8 cellular contexts compared by ENCODE assay signal in the genomic region with DNA sequence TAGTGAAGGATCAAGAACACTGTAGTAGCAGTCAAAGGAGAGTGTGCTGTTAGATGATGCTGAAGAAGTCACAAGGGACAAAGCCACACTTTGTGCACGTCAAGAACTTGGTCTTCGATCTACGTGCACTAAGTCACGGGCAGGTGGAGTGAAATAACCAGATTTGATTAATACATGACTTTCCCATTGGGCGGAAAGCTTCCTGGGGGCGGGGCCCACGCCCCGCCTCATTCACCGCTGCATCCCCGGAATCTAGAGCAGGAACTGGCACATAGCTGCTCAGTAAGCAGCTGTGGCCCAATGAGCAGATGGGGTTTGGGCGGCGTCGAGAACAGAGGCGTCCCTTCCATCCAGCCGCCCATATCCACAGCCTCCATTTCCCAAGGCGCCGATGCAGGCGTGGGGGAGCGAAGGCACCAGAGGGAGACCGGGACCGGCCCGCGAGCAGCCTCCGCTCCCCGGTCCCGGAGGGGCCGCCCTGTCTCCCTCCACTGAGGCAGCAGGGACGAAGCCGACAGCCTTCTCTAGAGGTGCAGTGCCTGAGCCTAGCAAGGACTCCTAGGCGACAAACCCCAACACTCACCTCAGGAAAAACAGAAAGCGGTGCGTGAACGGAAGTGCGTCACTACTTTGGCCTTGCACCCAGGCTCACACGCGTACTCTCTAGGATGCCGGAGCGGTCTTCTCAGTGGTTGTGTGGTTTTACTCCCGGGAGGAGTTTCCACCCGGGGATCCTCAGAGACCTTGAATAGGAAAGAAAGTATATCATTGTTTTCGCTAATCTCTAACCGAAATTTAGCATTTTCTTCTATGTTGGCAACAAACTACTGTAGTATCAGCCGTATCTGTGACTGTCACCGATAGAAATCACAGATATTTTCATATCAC. TPM values are rescaled to one million over a fixed set of nuclear protein-coding genes. Genes with fewer than 3 reads are reported as not detected.
A peak's percentile ranks its signal among the peaks of the same experiment; 100 is the strongest.
DNase-seq lines count a peak whose midpoint lies in the region; ATAC-seq and TF ChIP-seq lines count a peak whose summit lies in the region.

No MANE protein-coding gene starts in this region.

- H3K27me3 ChIP-seq in AG04450 (ENCODE audit: control insufficient read depth, insufficient read depth, low read length) = no peaks in the 10 kb centered on the region

- no peak for TF ChIP-seq CTCF in AG04450 (IDR thresholded peaks at IDR 0.05; ENCODE audit: low read depth, low read length)

- CTCF ChIA-PET in AG04450 (lab: Charles Lee) = interaction anchor here (0.6 to 1.4 kb wide), 9 partner anchors 15 to 1752 kb away, joined by 3 to 7 read pairs (median 3); a partner anchor contains a TSS

- no peaks in the 10 kb centered on the region for H3K9me3 Mint-ChIP-seq in central memory CD8-positive, alpha-beta T cell

- DNase-seq in AG04450 (ENCODE audit: low read depth, low spot score) (peak; percentile 85), NCI-H2227 treated with DMSO at 0.1 percent for 48 hours (lab: John Stamatoyannopoulos, UW) (peak; percentile 89), islet precursor cell (peak; percentile 85)
- DNase-seq in activated CD4-positive, CD25-positive, alpha-beta regulatory T cell treated with anti-CD3 and anti-CD28 coated beads, Interleukin-2, amount 50 U/mL, for 16 hours (ENCODE audit: low read depth, low spot score) = peak; percentile 60
- peak; percentile 65 to 77 for DNase-seq in central memory CD8-positive, alpha-beta T cell (ENCODE audit: low spot score in 2 of 2)
- DNase-seq in stimulated activated CD4-positive, alpha-beta T cell treated with anti-CD3 and anti-CD28 coated beads, Interleukin-12 subunit alpha, Interleukin-12 subunit beta, amount 100 ng/mL, for 4 hours = peak; percentile 62

- peak overlapping the region; percentile 93 for H3K27ac Mint-ChIP-seq in central memory CD8-positive, alpha-beta T cell (ENCODE audit: low read depth)

- ATAC-seq in GM18909 (IDR thresholded peaks at IDR 0.05; ENCODE audit: poor library complexity, unreplicated experiment) = peak; percentile 91
- ATAC-seq in HG03159 (IDR thresholded peaks at IDR 0.05; ENCODE audit: unreplicated experiment) = peak; percentile 91
- peak; percentile 88 for ATAC-seq in central memory CD8-positive, alpha-beta T cell (replicated peaks; ENCODE audit: extremely low read depth, poor library complexity, severe bottlenecking)

- H3K9me3 ChIP-seq in AG04450 (ENCODE audit: control insufficient read depth, insufficient read depth, low read length) = no peaks in the 10 kb centered on the region; the same call in 1 of the 2 replicates

- H3K4me1 Mint-ChIP-seq in central memory CD8-positive, alpha-beta T cell = peaks cover 16% of the 10 kb centered on the region

- peak overlapping the region; percentile 88 for H3K4me3 ChIP-seq in AG04450 (ENCODE audit: low read depth, low read length)

- H3K27ac ChIP-seq in AG04450 (ENCODE audit: low read depth, low read length) = peak overlapping the region; percentile 100

- peak overlapping the region; percentile 82 for H3K4me3 Mint-ChIP-seq in central memory CD8-positive, alpha-beta T cell

- POLR2A ChIA-PET in AG04450 (lab: Yijun Ruan, JAX) = interaction anchor here (0.5 to 1.6 kb wide), 4 partner anchors 17 to 45 kb away, joined by 3 to 11 read pairs (median 6); a partner anchor contains a TSS

- H3K36me3 Mint-ChIP-seq in central memory CD8-positive, alpha-beta T cell (ENCODE audit: insufficient read depth) = peaks cover 11% of the 10 kb centered on the region

- no peaks in the 10 kb centered on the region for H3K27me3 Mint-ChIP-seq in central memory CD8-positive, alpha-beta T cell

RNA-seq across cellular contexts. Expression of a gene that starts 4.9 kb away (rescaled TPM):
- 1.9 and 2.0 TPM in 2 replicates for polyA plus RNA-seq in AG04450 (2011; rRNA removed)
- polyA minus RNA-seq in AG04450 (2011; rRNA and poly(A)+ RNA removed) = 2.8 and 5.2 TPM in 2 replicates

RNA-seq across cellular contexts. Expression of a gene that starts 22.2 kb away (rescaled TPM):
- 11.9 and 14.8 TPM in 2 replicates for polyA plus RNA-seq in AG04450 (2011; rRNA removed)
- 15.9 and 16.6 TPM in 2 replicates for polyA minus RNA-seq in AG04450 (2011; rRNA and poly(A)+ RNA removed)

RNA-seq across cellular contexts. Expression of a gene that starts 42.0 kb away (rescaled TPM):
- not detected in 2 replicates for polyA plus RNA-seq in AG04450 (2011; rRNA removed)
- not detected in 2 replicates for polyA minus RNA-seq in AG04450 (2011; rRNA and poly(A)+ RNA removed)

RNA-seq across cellular contexts. Expression of a gene that starts 42.4 kb away (rescaled TPM):
- not detected in 2 replicates for polyA plus RNA-seq in AG04450 (2011; rRNA removed)
- not detected in 2 replicates for polyA minus RNA-seq in AG04450 (2011; rRNA and poly(A)+ RNA removed)

Comparison
In these comparisons a context has a peak if more than half of its experiments do, and no peak if none do; other contexts are left out.
1. Peak in every context shown above with its lines: DNase-seq, ATAC-seq, H3K4me3 ChIP-seq and H3K27ac ChIP-seq.